Comparison of ENCODE assay signal across 9 cellular contexts in genomic region chr2:37389984-37390765, GRCh38. TPM values are rescaled to one million over a fixed set of nuclear protein-coding genes. Genes with fewer than 3 reads are reported as not detected.
DNase-seq lines count a peak whose midpoint lies in the region; ATAC-seq, FAIRE-seq and TF ChIP-seq lines count a peak whose summit lies in the region.
"Had no signal": no experiment of that assay in that cellular context is flagged by ENCODE, and none has a peak within 500 bp of the region (broad histone marks: within the 10 kb centered on the region; RNA-seq: fewer than 3 reads in every experiment).

No MANE protein-coding gene starts in this region.

- DNase-seq in DMS53 treated with DMSO at 0.1 percent for 48 hours (lab: John Stamatoyannopoulos, UW; ENCODE audit: unreplicated experiment), result peak; percentile 92
- DNase-seq in HK-2 (ENCODE audit: unreplicated experiment), result peak; percentile 69
- DNase-seq in T-cell, result peak in 33 of 34 experiments; percentile 12 to 63 (median 39)
- peak; percentile 86 for DNase-seq in astrocyte of the hippocampus (ENCODE audit: low read depth, low spot score)
- peak; percentile 56 for DNase-seq in HepG2 (ENCODE audit: low spot score)
- peak; percentile 34 to 82 for DNase-seq in stimulated activated effector memory CD8-positive, alpha-beta T cell treated with anti-CD3 and anti-CD28 coated beads, Interleukin-12 subunit alpha, Interleukin-12 subunit beta, amount 100 ng/mL, for 72 hours (ENCODE audit: low spot score in 2 of 2)
- no peak for DNase-seq in foreskin melanocyte

- in situ Hi-C loops in HepG2 (cut with HindIII; ENCODE audit: extremely low pct_ligation_motif_present, low pct_unique_long_range_greater_than_20kb), result no loop called here

- TF ChIP-seq RAD21 in HepG2 (CRISPR knock-in tag; IDR thresholded peaks at IDR 0.05), result no peak

- no peaks in the 10 kb centered on the region for H3K79me2 ChIP-seq in HepG2 (ENCODE audit: insufficient read depth, low read length)

- H4K20me1 ChIP-seq in HepG2 (ENCODE audit: insufficient read depth, low read length), result no peaks in the 10 kb centered on the region

- intact Hi-C loops in HepG2 (cut with micrococcal nuclease; ENCODE audit: unreplicated experiment), result loop anchor here (10.0 kb wide), 2 partner anchors 145 to 255 kb away; no protein-coding TSS in a partner anchor

- TF ChIP-seq EP300 in HepG2 (IDR thresholded peaks at IDR 0.05; ENCODE audit: low read depth in 2 of 2, low read length in 2 of 2) (peak in 1 of 2 experiments; percentile 14; a peak in 1 of 4 replicates), HepG2 (CRISPR knock-in tag; IDR thresholded peaks at IDR 0.05; ENCODE audit: borderline replicate concordance) (peak; percentile 25; the same call in 1 of the 2 replicates)

- H3K4me1 Mint-ChIP-seq in T-cell, result peaks cover 0 to 4% (median 0%) of the 10 kb centered on the region in 3 donors
- peaks cover 8% of the 10 kb centered on the region for H3K4me1 Mint-ChIP-seq in stimulated activated effector memory CD8-positive, alpha-beta T cell treated with anti-CD3 and anti-CD28 coated beads, Interleukin-12 subunit alpha, Interleukin-12 subunit beta, amount 100 ng/mL, for 72 hours
- H3K4me1 Mint-ChIP-seq: brain had no signal

- no peak overlapping the region for H3K4me3 ChIP-seq in HepG2 (replicated peaks in 1 of 3; ENCODE audit: insufficient read depth in 1 of 3, low read depth in 2 of 3, low read length in 3 of 3)

- H2AFZ ChIP-seq in HepG2 (ENCODE audit: low read length), result no peak overlapping the region

- H3K27ac ChIP-seq in HepG2 (ENCODE audit: extremely low read length, insufficient read depth, low read length), result no peak overlapping the region

- FAIRE-seq in HepG2 (lab: Jason Lieb, UNC), result peak; percentile 44

- H3K36me3 ChIP-seq in HepG2 (replicated peaks in 1 of 2; ENCODE audit: control insufficient read depth in 1 of 2, insufficient read depth in 2 of 2, low read length in 2 of 2), result no peaks in the 10 kb centered on the region

- ATAC-seq in GM21367 (IDR thresholded peaks at IDR 0.05; ENCODE audit: unreplicated experiment) (peak; percentile 92), T-cell (replicated peaks in 1 of 4) (peak; percentile 96 to 99 (median 98)), HepG2 (peak; percentile 80)
- ATAC-seq in stimulated activated effector memory CD8-positive, alpha-beta T cell treated with anti-CD3 and anti-CD28 coated beads, Interleukin-12 subunit alpha, Interleukin-12 subunit beta, amount 100 ng/mL, for 72 hours, result peak; percentile 97

- TF ChIP-seq CTCF in HepG2 (CRISPR knock-in tag; IDR thresholded peaks at IDR 0.05), result no peak

- peak overlapping the region in 1 of 3 donors; percentile 35 for H3K4me3 Mint-ChIP-seq in T-cell
- H3K4me3 Mint-ChIP-seq in stimulated activated effector memory CD8-positive, alpha-beta T cell treated with anti-CD3 and anti-CD28 coated beads, Interleukin-12 subunit alpha, Interleukin-12 subunit beta, amount 100 ng/mL, for 72 hours, result peak overlapping the region; percentile 11
- H3K4me3 Mint-ChIP-seq: brain had no signal

- no peak for TF ChIP-seq POLR2A in HepG2 (IDR thresholded peaks at IDR 0.05; ENCODE audit: insufficient read depth in 1 of 2, low read depth in 2 of 2, low read length in 2 of 2)

- POLR2A ChIA-PET in T-cell (lab: Charles Lee) (no interaction called here), HepG2 (lab: Yijun Ruan, JAX) (interaction anchor here (0.6 kb wide), 1 partner anchor 373 kb away, joined by 4 read pairs; no protein-coding TSS in a partner anchor)

- 9% methylated on average over 5 of the region's 5 CpGs for WGBS in HepG2 (ENCODE audit: low lambda C conversion rate)

- no peaks in the 10 kb centered on the region for H3K27me3 Mint-ChIP-seq in T-cell

- no peaks in the 10 kb centered on the region for H3K9me3 ChIP-seq in HepG2 (ENCODE audit: low read length)

- H3K9ac ChIP-seq in HepG2 (ENCODE audit: insufficient read depth, low read depth, low read length), result no peak overlapping the region

- peaks cover 12% of the 10 kb centered on the region; the same call in 1 of the 2 replicates for H3K4me1 ChIP-seq in HepG2 (ENCODE audit: insufficient read depth, low read length)

- no peak overlapping the region for H3K27ac Mint-ChIP-seq in T-cell
- peak overlapping the region; percentile 69 for H3K27ac Mint-ChIP-seq in stimulated activated effector memory CD8-positive, alpha-beta T cell treated with anti-CD3 and anti-CD28 coated beads, Interleukin-12 subunit alpha, Interleukin-12 subunit beta, amount 100 ng/mL, for 72 hours

- no TSS peak for BruUV-seq in HepG2 (replicated peaks; lab: Mats Ljungman, UMichigan)

- H3K27me3 ChIP-seq in HepG2 (ENCODE audit: control insufficient read depth in 1 of 2, insufficient read depth in 2 of 2, low read length in 2 of 2), result peaks cover 0 to 2% of the 10 kb centered on the region in 2 experiments; a peak in 2 of 5 replicates

- CTCF ChIA-PET in T-cell (lab: Charles Lee), result interaction anchor here (0.7 to 2.9 kb wide), 8 partner anchors 11 to 592 kb away, joined by 3 to 15 read pairs (median 4); no protein-coding TSS in a partner anchor
- CTCF ChIA-PET in HepG2 (lab: Yijun Ruan, JAX; ENCODE audit: low intra/inter-chr PET ratio, low total read pairs), result no interaction called here

- no peaks in the 10 kb centered on the region for H3K9me3 Mint-ChIP-seq in T-cell
- peaks cover 7% of the 10 kb centered on the region for H3K9me3 Mint-ChIP-seq in stimulated activated effector memory CD8-positive, alpha-beta T cell treated with anti-CD3 and anti-CD28 coated beads, Interleukin-12 subunit alpha, Interleukin-12 subunit beta, amount 100 ng/mL, for 72 hours

- H3K36me3 Mint-ChIP-seq in T-cell, result no peaks in the 10 kb centered on the region
- no peaks in the 10 kb centered on the region for H3K36me3 Mint-ChIP-seq in stimulated activated effector memory CD8-positive, alpha-beta T cell treated with anti-CD3 and anti-CD28 coated beads, Interleukin-12 subunit alpha, Interleukin-12 subunit beta, amount 100 ng/mL, for 72 hours
- H3K36me3 Mint-ChIP-seq: brain had no signal

- H3K4me2 ChIP-seq in HepG2 (ENCODE audit: low read depth, low read length), result peak overlapping the region; percentile 10; the same call in 1 of the 2 replicates

TF ChIP-seq in HepG2, 621 proteins besides CTCF, POLR2A, EP300 and RAD21 (continues in another document):
- TF ChIP-seq WIZ (CRISPR knock-in tag; IDR thresholded peaks at IDR 0.05) (no peak), CREM (IDR thresholded peaks at IDR 0.05) (no peak), CREM (CRISPR knock-in tag; IDR thresholded peaks at IDR 0.05) (no peak), ZNF496 (CRISPR knock-in tag; IDR thresholded peaks at IDR 0.05; ENCODE audit: insufficient replicate concordance) (no peak), HOXA7 (CRISPR knock-in tag; IDR thresholded peaks at IDR 0.05) (no peak), HIC2 (CRISPR knock-in tag; IDR thresholded peaks at IDR 0.05; ENCODE audit: low read depth) (no peak)
- TF ChIP-seq, protein P1, sequence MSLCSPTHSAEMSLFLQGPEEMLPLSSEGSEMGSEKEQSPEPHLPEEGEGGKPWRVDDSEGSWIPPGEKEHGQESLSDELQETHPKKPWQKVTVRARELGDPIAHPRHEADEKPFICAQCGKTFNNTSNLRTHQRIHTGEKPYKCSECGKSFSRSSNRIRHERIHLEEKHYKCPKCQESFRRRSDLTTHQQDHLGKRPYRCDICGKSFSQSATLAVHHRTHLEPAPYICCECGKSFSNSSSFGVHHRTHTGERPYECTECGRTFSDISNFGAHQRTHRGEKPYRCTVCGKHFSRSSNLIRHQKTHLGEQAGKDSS (CRISPR knock-in tag; IDR thresholded peaks at IDR 0.05; ENCODE audit: borderline replicate concordance, low read depth), result no peak

RNA-seq across cellular contexts. Expression of gene QPCT, which starts 45.7 kb away (rescaled TPM):
- 1 to 10 TPM in 3 of 5 donors, not detected in 2; 1.1 to 3.1 (median 1.5) TPM for total RNA-seq in T-cell
- 0.77 TPM in 1 of 2 replicates, not detected in the other for total RNA-seq in HepG2 (2016; rRNA removed; fragmentation: Illumina TruSeq; extraction: Trizol)
- not detected in 2 replicates for total RNA-seq in HepG2 (2016; cell fraction: cytosol; rRNA removed; fragmentation: Illumina TruSeq; extraction: Trizol; ENCODE audit: low read depth)
- total RNA-seq in HepG2 (2016; cell fraction: insoluble cytoplasmic fraction; rRNA removed; fragmentation: Illumina TruSeq; extraction: Trizol), result 0.39 and 0.48 TPM in 2 replicates
- total RNA-seq in HepG2 (2016; cell fraction: membrane; rRNA removed; fragmentation: Illumina TruSeq; extraction: Trizol), result 0.38 and 0.68 TPM in 2 replicates
- 0.60 and 0.99 TPM in 2 replicates for total RNA-seq in HepG2 (2016; cell fraction: nucleus; rRNA removed; fragmentation: Illumina TruSeq; extraction: Trizol)
- polyA plus RNA-seq in HepG2 (2011; rRNA removed), result 1.1 and 1.2 TPM in 2 replicates
- 0.64 and 0.86 TPM in 2 replicates for polyA plus RNA-seq in HepG2 (2011; cell fraction: cytosol; rRNA removed)
- 0.29 and 0.35 TPM in 2 replicates for polyA plus RNA-seq in HepG2 (2011; cell fraction: nucleus; rRNA removed)
- polyA plus RNA-seq in HepG2 (2012), result 0.24 and 0.67 TPM in 2 replicates
- polyA plus RNA-seq in HepG2 (2016; cell fraction: cytosol; fragmentation: Illumina TruSeq; extraction: Trizol; ENCODE audit: low read depth), result 0.12 and 0.25 TPM in 2 replicates
- 0.21 and 0.29 TPM in 2 replicates for polyA plus RNA-seq in HepG2 (2016; cell fraction: insoluble cytoplasmic fraction; fragmentation: Illumina TruSeq; extraction: Trizol; ENCODE audit: low read depth)
- polyA plus RNA-seq in HepG2 (2016; cell fraction: membrane; fragmentation: Illumina TruSeq; extraction: Trizol; ENCODE audit: low read depth), result 0.24 and 0.45 TPM in 2 replicates
- 2.1 and 2.6 TPM in 2 replicates for polyA plus RNA-seq in HepG2 (2016; cell fraction: nucleus; fragmentation: Illumina TruSeq; extraction: Trizol; ENCODE audit: insufficient read depth, low read depth)
- 1.1 TPM in 1 of 2 replicates, not detected in the other for polyA minus RNA-seq in HepG2 (2011; rRNA and poly(A)+ RNA removed; ENCODE audit: low replicate concordance)
- 1.9 TPM in 1 of 2 replicates, not detected in the other for polyA minus RNA-seq in HepG2 (2011; cell fraction: cytosol; rRNA and poly(A)+ RNA removed)
- 0.99 TPM in 1 of 2 replicates, not detected in the other for polyA minus RNA-seq in HepG2 (2011; cell fraction: nucleus; rRNA and poly(A)+ RNA removed)
